In genomic region chr18:934518-935123, GRCh38 we compare ENCODE assay signal across 18 cellular contexts. TPM values are rescaled to one million over a fixed set of nuclear protein-coding genes. Genes with fewer than 3 reads are reported as not detected.
DNase-seq lines count a peak whose midpoint lies in the region; FAIRE-seq and TF ChIP-seq lines count a peak whose summit lies in the region.
"Had no signal": no experiment of that assay in that cellular context is flagged by ENCODE, and none has a peak within 500 bp of the region (broad histone marks: within the 10 kb centered on the region; RNA-seq: fewer than 3 reads in every experiment).

No MANE protein-coding gene starts in this region.

- no peak for TF ChIP-seq CTCF in GM10248 (IDR thresholded peaks at IDR 0.05; ENCODE audit: control extremely low read depth, extremely low read depth, low read depth, missing control alignments)

- peak; percentile 99 for DNase-seq in DMS79 (lab: John Stamatoyannopoulos, UW)
- peak; percentile 68 for DNase-seq in NCI-H1105 treated with DMSO at 0.1 percent for 48 hours (lab: John Stamatoyannopoulos, UW)
- peak; percentile 82 for DNase-seq in NCI-H748 (lab: John Stamatoyannopoulos, UW; ENCODE audit: unreplicated experiment)
- DNase-seq in midbrain (lab: John Stamatoyannopoulos, UW), result peak; percentile 34
- DNase-seq in GM12891 (ENCODE audit: insufficient read length, low spot score), result no peak
- no peak for DNase-seq in GM10248 (ENCODE audit: extremely low spot score)
- DNase-seq in Kasumi-1 (lab: John Stamatoyannopoulos, UW), result no peak
- DNase-seq: activated CD4-positive, alpha-beta memory T cell treated with anti-CD3 and anti-CD28 coated beads for 36 hours; activated effector memory CD4-positive, alpha-beta T cell treated with anti-CD3 and anti-CD28 coated beads, Interleukin-2, amount 50 U/mL, for 16 hours; body of pancreas; CD8-positive, alpha-beta memory T cell; effector CD4-positive, alpha-beta T cell; erythroblast; foreskin keratinocyte; H9; NCI-H2081 treated with DMSO at 0.1 percent for 48 hours; SIG-M5; substantia nigra had no signal

- no peak for TF ChIP-seq POLR2A in GM12891 (IDR thresholded peaks at IDR 0.05; ENCODE audit: low read depth, low read length)

- CTCF ChIA-PET in GM10248 (lab: Yijun Ruan, JAX), result no interaction called here

- POLR2A ChIA-PET in GM10248 (lab: Yijun Ruan, JAX), result no interaction called here

- FAIRE-seq in GM12891 (lab: Jason Lieb, UNC), result no peak

TF ChIP-seq in GM12891, 5 proteins besides CTCF, POLR2A, EP300 and RAD21:
- TF ChIP-seq SPI1 (IDR thresholded peaks at IDR 0.05; ENCODE audit: low read depth, low read length) (no peak), TAF1 (IDR thresholded peaks at IDR 0.05; ENCODE audit: low read depth, low read length) (no peak), POLR2AphosphoS5 (IDR thresholded peaks at IDR 0.05; ENCODE audit: low read depth, low read length) (no peak), POU2F2 (IDR thresholded peaks at IDR 0.05; ENCODE audit: low read depth, low read length) (no peak), PAX5 (IDR thresholded peaks at IDR 0.05; ENCODE audit: insufficient read depth, low read length, severe bottlenecking) (no peak)

RNA-seq across cellular contexts. Expression of gene ADCYAP1, which starts 29.9 kb away (rescaled TPM):
- not detected for polyA plus RNA-seq in GM12891 (2012; ENCODE audit: low read depth, missing spikeins)
- polyA plus RNA-seq: CD8-positive, alpha-beta memory T cell; foreskin keratinocyte had no signal

Comparison
In these comparisons a context has a peak if more than half of its experiments do, and no peak if none do; other contexts are left out.
1. DNase-seq: peak in DMS79 (single experiment), NCI-H1105 treated with DMSO at 0.1 percent for 48 hours (single experiment), NCI-H748 (single experiment) and midbrain (single experiment); none in GM12891 (single experiment), GM10248 (single experiment) and Kasumi-1 (0 of 2).